ENCODE assay signal across 19 cellular contexts in the genomic region with DNA sequence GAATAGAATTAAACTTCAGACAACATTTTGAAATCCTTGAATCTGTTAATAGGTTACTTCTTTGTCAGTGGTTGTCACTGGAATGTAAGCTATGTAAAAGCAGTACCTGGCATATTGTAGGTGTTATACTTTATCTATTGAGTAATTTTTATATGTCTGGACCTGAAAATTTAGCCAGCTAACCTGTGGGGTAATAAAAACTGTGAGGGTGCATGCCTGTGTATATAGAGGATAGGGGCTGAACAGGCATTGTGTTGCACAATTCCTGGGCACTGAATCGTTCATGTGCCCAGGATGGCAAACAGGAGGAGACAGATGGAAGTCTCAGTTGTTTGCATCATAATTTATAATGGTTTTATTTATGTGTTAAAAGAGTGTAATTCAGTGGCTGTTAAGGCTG.
"Had no signal": no experiment of that assay in that cellular context is flagged by ENCODE, and none has a peak within 500 bp of the region (broad histone marks: within the 10 kb centered on the region; RNA-seq: fewer than 3 reads in every experiment).

No MANE protein-coding gene starts in this region.

- H3K4me1 ChIP-seq: colonic mucosa, esophagus squamous epithelium, left lung, right atrium auricular region had no signal

- H2AFZ ChIP-seq: hepatocyte had no signal

- H3K4me2 ChIP-seq: hepatocyte had no signal

- FAIRE-seq: endometrium had no signal

- DNase-seq: activated CD4-positive, alpha-beta T cell treated with anti-CD3 and anti-CD28 coated beads, Interleukin-2, amount 10 ng/mL, durations not matched to agents 24 days and 14 days; activated CD8-positive, alpha-beta T cell treated with anti-CD3 and anti-CD28 coated beads for 36 hours; activated effector memory CD4-positive, alpha-beta T cell treated with anti-CD3 and anti-CD28 coated beads, Interleukin-2, amount 50 U/mL, for 16 hours; activated T-cell treated with anti-CD3 and anti-CD28 coated beads, Interleukin-2, amount 50 U/mL, for 48 hours; amygdala; central memory CD4-positive, alpha-beta T cell; colonic mucosa; esophagus squamous epithelium; left lung; nephron progenitor cell; occipital lobe; stimulated activated CD4-positive, alpha-beta T cell treated with anti-CD3 and anti-CD28 coated beads, Interleukin-4, amount 100 ng/mL, for 24 hours; T1000 had no signal

- H3K79me2 ChIP-seq: hepatocyte had no signal

- ATAC-seq: activated CD8-positive, alpha-beta T cell treated with anti-CD3 and anti-CD28 coated beads for 36 hours; activated naive CD4-positive, alpha-beta T cell treated with anti-CD3 and anti-CD28 coated beads, Interleukin-2, amount 50 U/mL, for 72 hours; left lung; stimulated activated effector memory CD8-positive, alpha-beta T cell treated with anti-CD3 and anti-CD28 coated beads, Interleukin-12 subunit alpha, Interleukin-12 subunit beta, amount 100 ng/mL, for 72 hours had no signal

- H3K4me3 ChIP-seq: colonic mucosa, esophagus squamous epithelium, hepatocyte, left lung, right atrium auricular region, skin epidermis had no signal

- H3K27me3 ChIP-seq: colonic mucosa, esophagus squamous epithelium, hepatocyte, left lung, right atrium auricular region had no signal

- H3K27ac ChIP-seq: colonic mucosa, esophagus squamous epithelium, hepatocyte, left lung, right atrium auricular region, skin epidermis had no signal

- H3K36me3 ChIP-seq: colonic mucosa, right atrium auricular region had no signal

- H3K9me3 ChIP-seq: colonic mucosa, esophagus squamous epithelium, left lung, right atrium auricular region had no signal
